Comparison of ENCODE assay signal across 8 cellular contexts in the genomic region with DNA sequence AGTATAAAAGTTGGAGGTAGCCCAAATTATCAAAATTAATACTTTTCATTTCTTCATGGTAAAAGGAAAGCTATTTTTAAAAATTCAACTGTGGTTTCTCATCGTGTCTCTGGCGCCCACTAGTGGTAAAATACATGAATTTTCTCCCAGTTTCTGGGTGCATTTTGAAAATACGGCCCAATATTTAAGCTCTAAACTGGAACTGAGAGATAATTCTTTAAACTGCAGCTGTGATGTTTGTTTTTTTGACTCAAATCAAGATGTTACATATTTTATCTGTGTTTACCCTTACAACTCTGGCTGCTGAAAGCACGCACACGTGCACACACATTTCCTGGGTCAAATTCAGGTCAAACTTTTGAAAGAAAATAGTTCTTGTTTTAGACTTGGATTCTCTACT.
A peak's percentile ranks its signal among the peaks of the same experiment; 100 is the strongest.
DNase-seq lines count a peak whose midpoint lies in the region; ATAC-seq and TF ChIP-seq lines count a peak whose summit lies in the region.

No MANE protein-coding gene starts in this region.

- TF ChIP-seq CTCF in CD4-positive, alpha-beta T cell (IDR thresholded peaks at IDR 0.05): peak; percentile 74
- TF ChIP-seq CTCF in WERI-Rb-1 (IDR thresholded peaks at IDR 0.05; ENCODE audit: low read depth, low read length) (peak; percentile 46), kidney epithelial cell (IDR thresholded peaks at IDR 0.05; ENCODE audit: insufficient read depth, low read length, poor library complexity, severe bottlenecking) (peak; percentile 72)

- H3F3A ChIP-seq in GM23248 (ENCODE audit: insufficient read depth): 0 out of 2 replicates have a peak, but pooled peaks cover 7% of the 10 kb centered on the region

- H3K9me3 Mint-ChIP-seq in CD4-positive, alpha-beta T cell: no peaks in the 10 kb centered on the region

- DNase-seq in CD4-positive, alpha-beta T cell: no peak
- DNase-seq in GM23248 (peak; percentile 51), WERI-Rb-1 (no peak), kidney epithelial cell (ENCODE audit: low read depth) (no peak), dedifferentiated amniotic fluid mesenchymal stem cell (ENCODE audit: extremely low spot score) (no peak), DMS79 treated with DMSO at 0.1 percent for 48 hours (lab: John Stamatoyannopoulos, UW) (no peak), sciatic nerve (ENCODE audit: low spot score) (no peak), HK-2 (ENCODE audit: unreplicated experiment) (no peak)

- H3K4me3 ChIP-seq in GM23248: no peak overlapping the region
- no peak overlapping the region for H3K4me3 ChIP-seq in WERI-Rb-1 (ENCODE audit: low read depth, low read length)
- no peak overlapping the region for H3K4me3 ChIP-seq in kidney epithelial cell (ENCODE audit: low read depth, low read length)

- H3K4me1 Mint-ChIP-seq in CD4-positive, alpha-beta T cell (ENCODE audit: low read depth): no peaks in the 10 kb centered on the region

- H2AFZ ChIP-seq in GM23248: peak overlapping the region; percentile 63

- no peak for ATAC-seq in CD4-positive, alpha-beta T cell (ENCODE audit: poor library complexity)
- no peak for ATAC-seq in sciatic nerve

- no peaks in the 10 kb centered on the region for H4K20me1 ChIP-seq in GM23248 (ENCODE audit: insufficient read depth)

- POLR2A ChIA-PET in CD4-positive, alpha-beta T cell (lab: Charles Lee): interaction anchor here (1.0 kb wide), 1 partner anchor 144 kb away, joined by 10 read pairs; no protein-coding TSS in a partner anchor

- CTCF ChIA-PET in CD4-positive, alpha-beta T cell (lab: Charles Lee): interaction anchor here (0.6 to 1.7 kb wide), 16 partner anchors 9 to 371 kb away, joined by 3 to 41 read pairs (median 4); no protein-coding TSS in a partner anchor

- no peaks in the 10 kb centered on the region for H3K9me3 ChIP-seq in CD4-positive, alpha-beta T cell (ENCODE audit: control insufficient read depth, low read length)
- no peaks in the 10 kb centered on the region for H3K9me3 ChIP-seq in GM23248 (ENCODE audit: low read depth)
- H3K9me3 ChIP-seq in WERI-Rb-1 (ENCODE audit: severe bottlenecking): no peaks in the 10 kb centered on the region

- H3K36me3 Mint-ChIP-seq in CD4-positive, alpha-beta T cell (ENCODE audit: low read depth): no peaks in the 10 kb centered on the region

- no peaks in the 10 kb centered on the region for H3K27me3 ChIP-seq in CD4-positive, alpha-beta T cell (ENCODE audit: control insufficient read depth, insufficient read depth, low read length)
- H3K27me3 ChIP-seq in GM23248 (replicated peaks; ENCODE audit: insufficient read depth) (no peaks in the 10 kb centered on the region), WERI-Rb-1 (ENCODE audit: insufficient read depth, low read depth, severe bottlenecking) (no peaks in the 10 kb centered on the region), kidney epithelial cell (ENCODE audit: control insufficient read depth, insufficient read depth, low read length) (no peaks in the 10 kb centered on the region)

- in situ Hi-C loops in GM23248 (cut with MboI): loop anchor here (10.0 kb wide), 1 partner anchor 142 kb away; no protein-coding TSS in a partner anchor

- no peak overlapping the region for H3K27ac Mint-ChIP-seq in CD4-positive, alpha-beta T cell

- no peaks in the 10 kb centered on the region for H3K9me2 ChIP-seq in GM23248 (ENCODE audit: insufficient read depth)

- no peaks in the 10 kb centered on the region for H3K79me2 ChIP-seq in GM23248 (ENCODE audit: insufficient read depth)

- intact Hi-C loops in CD4-positive, alpha-beta T cell (cut with DNase I, micrococcal nuclease): loop anchor here (1.0 to 2.0 kb wide), 2 partner anchors 144 to 372 kb away; no protein-coding TSS in a partner anchor
- intact Hi-C loops in sciatic nerve (cut with DNase I): no loop called here

- WGBS in GM23248 (ENCODE audit: low coverage in 1 of 2, low lambda C conversion rate in 2 of 2, missing lambda C conversion rate in 2 of 2), 2 experiments: 18 to 23% methylated on average over 5 of the region's 5 CpGs

- no peaks in the 10 kb centered on the region for H3K36me3 ChIP-seq in GM23248 (ENCODE audit: low read depth)
- no peaks in the 10 kb centered on the region for H3K36me3 ChIP-seq in WERI-Rb-1
- H3K36me3 ChIP-seq in kidney epithelial cell (ENCODE audit: control insufficient read depth, insufficient read depth, low read length): no peaks in the 10 kb centered on the region

- H3K4me1 ChIP-seq in GM23248 (ENCODE audit: insufficient read depth): peaks cover 25% of the 10 kb centered on the region

- no peaks in the 10 kb centered on the region for H3K27me3 Mint-ChIP-seq in CD4-positive, alpha-beta T cell

- no peak overlapping the region for H3K27ac ChIP-seq in CD4-positive, alpha-beta T cell (ENCODE audit: low read depth, low read length)
- H3K27ac ChIP-seq in GM23248 (no peak overlapping the region), WERI-Rb-1 (no peak overlapping the region)

- H3K4me2 ChIP-seq in GM23248 (ENCODE audit: unreplicated experiment): peak overlapping the region; percentile 38

- peak overlapping the region; percentile 9; the same call in 1 of the 2 replicates for H3K9ac ChIP-seq in GM23248

- H3K4me3 Mint-ChIP-seq in CD4-positive, alpha-beta T cell: no peak overlapping the region
